ENCODE assay signal across 22 cellular contexts in genomic region chr5:78598973-78599372, GRCh38. TPM values are rescaled to one million over a fixed set of nuclear protein-coding genes. Genes with fewer than 3 reads are reported as not detected.
DNase-seq lines count a peak whose midpoint lies in the region; ATAC-seq, FAIRE-seq and TF ChIP-seq lines count a peak whose summit lies in the region.
"Had no signal": no experiment of that assay in that cellular context is flagged by ENCODE, and none has a peak within 500 bp of the region (broad histone marks: within the 10 kb centered on the region; RNA-seq: fewer than 3 reads in every experiment).

No MANE protein-coding gene starts in this region.

- H3K4me1 ChIP-seq in cardiac muscle cell (ENCODE audit: low read depth) (peaks cover 49% of the 10 kb centered on the region), left ventricle myocardium inferior (peaks cover 48% of the 10 kb centered on the region), K562 (replicated peaks in 1 of 2; ENCODE audit: control insufficient read depth in 2 of 2, insufficient read depth in 2 of 2, low read length in 2 of 2) (peaks cover 0 to 24% of the 10 kb centered on the region in 2 experiments; a peak in 3 of 5 replicates)

- H3K27me3 ChIP-seq in cardiac muscle cell (no peaks in the 10 kb centered on the region), left ventricle myocardium inferior (ENCODE audit: low read depth) (no peaks in the 10 kb centered on the region), K562 (ENCODE audit: control insufficient read depth in 2 of 2, insufficient read depth in 2 of 2, low read length in 2 of 2) (no peaks in the 10 kb centered on the region)

- no TSS peak for BruUV-seq in K562 (replicated peaks; lab: Mats Ljungman, UMichigan)

- H3K9ac ChIP-seq in K562 (ENCODE audit: insufficient read depth in 1 of 2, low read depth in 2 of 2, low read length in 2 of 2): no peak overlapping the region

- no peaks in the 10 kb centered on the region for H3K9me3 Mint-ChIP-seq in nephron
- H3K9me3 Mint-ChIP-seq: CD8-positive, alpha-beta memory T cell; HFFc6 had no signal

- H3K36me3 ChIP-seq in cardiac muscle cell: peaks cover 4% of the 10 kb centered on the region
- H3K36me3 ChIP-seq in left ventricle myocardium inferior: no peaks in the 10 kb centered on the region
- H3K36me3 ChIP-seq in K562 (ENCODE audit: control insufficient read depth, insufficient read depth, low read length): no peaks in the 10 kb centered on the region

- no peak for TF ChIP-seq CTCF in cardiac muscle cell (IDR thresholded peaks at IDR 0.05; ENCODE audit: low read depth, low read length)
- TF ChIP-seq CTCF in left ventricle myocardium inferior (IDR thresholded peaks at IDR 0.05; ENCODE audit: borderline replicate concordance): no peak
- no peak for TF ChIP-seq CTCF in K562 (IDR thresholded peaks at IDR 0.05 in 2 of 3, conservative IDR thresholded peaks at IDR 0.05 in 1 of 3; ENCODE audit: insufficient read depth in 2 of 3, low read depth in 1 of 3, low read length in 3 of 3)
- TF ChIP-seq CTCF in nephron (IDR thresholded peaks at IDR 0.05; ENCODE audit: unreplicated experiment in 3 of 3): no peak

- POLR2A ChIA-PET in K562 (lab: Yijun Ruan, JAX): interaction anchor here (1.2 kb wide), 1 partner anchor 11 kb away, joined by 4 read pairs; no protein-coding TSS in a partner anchor

- no peaks in the 10 kb centered on the region for H4K20me1 ChIP-seq in K562 (replicated peaks; ENCODE audit: control insufficient read depth, insufficient read depth, low read length)

- peaks cover 76% of the 10 kb centered on the region for H3K4me1 Mint-ChIP-seq in nephron
- H3K4me1 Mint-ChIP-seq: CD8-positive, alpha-beta memory T cell had no signal

- TF ChIP-seq POLR2A in K562 (conservative IDR thresholded peaks at IDR 0.05): no peak

- peak overlapping the region; percentile 49 for H3K27ac ChIP-seq in cardiac muscle cell
- no peak overlapping the region for H3K27ac ChIP-seq in left ventricle myocardium inferior (replicated peaks)
- no peak overlapping the region for H3K27ac ChIP-seq in K562 (ENCODE audit: extremely low read depth, low read depth, low read length)
- H3K27ac ChIP-seq: C4-2B, SK-N-MC had no signal

- peak overlapping the region; percentile 32 to 74 (median 45) for H3K27ac Mint-ChIP-seq in nephron
- H3K27ac Mint-ChIP-seq: CD8-positive, alpha-beta memory T cell had no signal

- intact Hi-C loops in left ventricle myocardium inferior (cut with micrococcal nuclease): no loop called here
- intact Hi-C loops in K562 (cut with micrococcal nuclease): no loop called here

- H2AFZ ChIP-seq in K562 (ENCODE audit: low read depth, low read length): no peak overlapping the region

- no peak overlapping the region for H3K4me2 ChIP-seq in K562 (ENCODE audit: insufficient read depth, low read length)

- H3K79me2 ChIP-seq in K562 (ENCODE audit: control insufficient read depth, insufficient read depth, low read length): no peaks in the 10 kb centered on the region

- no peak for TF ChIP-seq EP300 in K562 (IDR thresholded peaks at IDR 0.05; ENCODE audit: low read length)

- H3K4me3 ChIP-seq in cardiac muscle cell (no peak overlapping the region), left ventricle myocardium inferior (no peak overlapping the region), K562 (no peak overlapping the region)
- H3K4me3 ChIP-seq: SK-N-MC had no signal

- no peak overlapping the region for H3K4me3 Mint-ChIP-seq in nephron
- H3K4me3 Mint-ChIP-seq: CD8-positive, alpha-beta memory T cell; HFFc6 had no signal

- TF ChIP-seq RAD21 in K562 (CRISPR knock-in tag; conservative IDR thresholded peaks at IDR 0.05 in 1 of 2, IDR thresholded peaks at IDR 0.05 in 1 of 2): no peak

- FAIRE-seq in K562 (lab: Jason Lieb, UNC): no peak

- DNase-seq in cardiac muscle cell (ENCODE audit: low read depth in 1 of 2, low spot score in 1 of 2) (no peak), left ventricle myocardium inferior (no peak), K562 (ENCODE audit: extremely low read depth in 1 of 4, low spot score in 3 of 4) (no peak), DMS153 (lab: John Stamatoyannopoulos, UW) (no peak), T1000 (lab: John Stamatoyannopoulos, UW) (no peak), middle frontal gyrus (ENCODE audit: extremely low spot score, low spot score) (no peak)
- DNase-seq: 8988T; CD8-positive, alpha-beta memory T cell; EL; H7; HFFc6; KBM-7; NCI-H1105; NCI-H2029 treated with DMSO at 0.1 percent for 48 hours; NCI-H2171 treated with DMSO at 0.1 percent for 48 hours; NCI-H524 treated with DMSO at 0.1 percent for 48 hours; OCI-M1; SHP77; SW 1271 had no signal

- H3K9me1 ChIP-seq in K562 (ENCODE audit: control insufficient read depth, insufficient read depth, low read length): no peaks in the 10 kb centered on the region

- CTCF ChIA-PET in K562 (lab: Yijun Ruan, JAX; ENCODE audit: low intra/inter-chr PET ratio): interaction anchor here (0.6 kb wide), 1 partner anchor 655 kb away, joined by 3 read pairs; no protein-coding TSS in a partner anchor

- 80% methylated on average over 9 of the region's 9 CpGs for WGBS in K562 (ENCODE audit: insufficient coverage, low coverage, missing lambda C conversion rate)

- no peaks in the 10 kb centered on the region for H3K27me3 Mint-ChIP-seq in nephron (ENCODE audit: low read depth)

- no peak for ATAC-seq in K562

- H3K36me3 Mint-ChIP-seq in nephron (ENCODE audit: low read depth): peaks cover 20% of the 10 kb centered on the region
- H3K36me3 Mint-ChIP-seq: CD8-positive, alpha-beta memory T cell had no signal

- H3K9me3 ChIP-seq in cardiac muscle cell (ENCODE audit: low read depth): no peaks in the 10 kb centered on the region
- H3K9me3 ChIP-seq in left ventricle myocardium inferior (replicated peaks): no peaks in the 10 kb centered on the region
- no peaks in the 10 kb centered on the region for H3K9me3 ChIP-seq in K562 (replicated peaks; ENCODE audit: control insufficient read depth, insufficient read depth, low read depth, low read length)

- in situ Hi-C loops in K562 (cut with MboI): no loop called here

RNA-seq across cellular contexts. Expression of gene LHFPL2, which starts 49.6 kb away (rescaled TPM):
- total RNA-seq in cardiac muscle cell (126 TPM in 2 replicates), left ventricle myocardium inferior (5.0 TPM), K562 (2014; rRNA removed) (4.1 and 5.2 TPM in 2 replicates), K562 (2014; rRNA removed; fragmentation: Illumina TruSeq; extraction: Trizol) (6.4 and 6.6 TPM in 2 replicates), K562 (2015; rRNA removed; fragmentation: Illumina TruSeq; extraction: Trizol) (5.1 and 5.2 TPM in 2 replicates), K562 (2021) (6.6 TPM in 2 replicates)
- polyA plus RNA-seq in cardiac muscle cell (96.6 and 101 TPM in 2 replicates), K562 (2011; rRNA removed) (1.9 and 4.6 TPM in 2 replicates), K562 (2014; fragmentation: Illumina TruSeq; extraction: Trizol) (4.8 and 5.6 TPM in 2 replicates), K562 (2014; fragmentation: Nextera tagmentation; extraction: Ambion mirVana) (1 to 10 TPM; 1.0 to 1.6 TPM), K562 (2014; rRNA removed) (3.7 TPM in 2 replicates)
- total RNA-seq in K562 (2011; cell fraction: chromatin; rRNA removed; ENCODE audit: low replicate concordance): 9.1 and 15.2 TPM in 2 replicates
- total RNA-seq in K562 (2011; cell fraction: nucleolus; rRNA removed): 7.2 and 7.5 TPM in 2 replicates
- 8.7 and 12.7 TPM in 2 replicates for total RNA-seq in K562 (2011; cell fraction: nucleoplasm; rRNA removed)
- 1.6 and 3.6 TPM in 2 replicates for polyA plus RNA-seq in K562 (2011; cell fraction: cytosol; rRNA removed)
- 1.8 and 5.6 TPM in 2 replicates for polyA plus RNA-seq in K562 (2011; cell fraction: nucleus; rRNA removed)
- polyA plus RNA-seq in K562 (2012): 3.7 and 6.0 TPM in 2 replicates
- 6.7 and 11.2 TPM in 2 replicates for polyA minus RNA-seq in K562 (2011; rRNA and poly(A)+ RNA removed)
- polyA minus RNA-seq in K562 (2011; cell fraction: cytosol; rRNA and poly(A)+ RNA removed): 5.9 and 9.2 TPM in 2 replicates
- polyA minus RNA-seq in K562 (2011; cell fraction: nucleus; rRNA and poly(A)+ RNA removed): 6.6 and 7.4 TPM in 2 replicates
